8 cellular contexts compared by ENCODE assay signal in genomic region chr17:68356520-68356919, GRCh38.
A peak's percentile ranks its signal among the peaks of the same experiment; 100 is the strongest.
DNase-seq lines count a peak whose midpoint lies in the region; ATAC-seq and TF ChIP-seq lines count a peak whose summit lies in the region.
"Had no signal": no experiment of that assay in that cellular context is flagged by ENCODE, and none has a peak within 500 bp of the region (broad histone marks: within the 10 kb centered on the region; RNA-seq: fewer than 3 reads in every experiment).

No MANE protein-coding gene starts in this region.

- no peaks in the 10 kb centered on the region for H3K36me3 ChIP-seq in testis (ENCODE audit: low read depth, missing control alignments)

- no peak overlapping the region for H3K4me3 ChIP-seq in testis

- H3K27ac Mint-ChIP-seq in activated T-helper 17 cell treated with anti-CD3 and anti-CD28 coated beads, Interleukin-2, amount 50 U/mL, for 72 hours = peak overlapping the region; percentile 5

- no peak for TF ChIP-seq CTCF in testis (IDR thresholded peaks at IDR 0.05)

- no peaks in the 10 kb centered on the region for H3K4me1 ChIP-seq in testis

- no peaks in the 10 kb centered on the region for H3K36me3 Mint-ChIP-seq in activated T-helper 17 cell treated with anti-CD3 and anti-CD28 coated beads, Interleukin-2, amount 50 U/mL, for 72 hours (ENCODE audit: low read depth)

- peak overlapping the region; percentile 62 for H3K4me3 Mint-ChIP-seq in activated T-helper 17 cell treated with anti-CD3 and anti-CD28 coated beads, Interleukin-2, amount 50 U/mL, for 72 hours
- H3K4me3 Mint-ChIP-seq: neural crest cell had no signal

- H3K9me3 ChIP-seq in testis = no peaks in the 10 kb centered on the region

- peak; percentile 93 for ATAC-seq in GM21515 (IDR thresholded peaks at IDR 0.05; ENCODE audit: unreplicated experiment)
- peak; percentile 99 for ATAC-seq in activated T-helper 17 cell treated with anti-CD3 and anti-CD28 coated beads, Interleukin-2, amount 50 U/mL, for 72 hours (replicated peaks)

- H3K27me3 ChIP-seq in testis = no peaks in the 10 kb centered on the region

- no peaks in the 10 kb centered on the region for H3K9me3 Mint-ChIP-seq in activated T-helper 17 cell treated with anti-CD3 and anti-CD28 coated beads, Interleukin-2, amount 50 U/mL, for 72 hours
- H3K9me3 Mint-ChIP-seq: neural crest cell had no signal

- intact Hi-C loops in testis (cut with DNase I; ENCODE audit: low total_unique reads) = no loop called here

- 82 to 96% methylated on average over 8 of the region's 8 CpGs for WGBS in testis, 2 donors

- no peak for TF ChIP-seq POLR2A in testis (IDR thresholded peaks at IDR 0.05)

- H3K4me1 Mint-ChIP-seq in activated T-helper 17 cell treated with anti-CD3 and anti-CD28 coated beads, Interleukin-2, amount 50 U/mL, for 72 hours = peaks cover 25% of the 10 kb centered on the region
- H3K4me1 Mint-ChIP-seq: neural crest cell had no signal

- H3K27me3 Mint-ChIP-seq in activated T-helper 17 cell treated with anti-CD3 and anti-CD28 coated beads, Interleukin-2, amount 50 U/mL, for 72 hours = no peaks in the 10 kb centered on the region

- DNase-seq in NAMALWA (ENCODE audit: low spot score) (peak; percentile 31), OCI-M2 (lab: John Stamatoyannopoulos, UW; ENCODE audit: unreplicated experiment) (no peak), NCI-H2029 treated with DMSO at 0.1 percent for 48 hours (lab: John Stamatoyannopoulos, UW) (no peak), testis (no peak)
- DNase-seq in stimulated activated CD4-positive, alpha-beta T cell treated with anti-CD3 and anti-CD28 coated beads, Interleukin-2, amount 100 ng/mL, for 24 hours = peak; percentile 48 to 61

- no peak overlapping the region for H3K27ac ChIP-seq in testis

Comparison
In these comparisons a context has a peak if more than half of its experiments do, and no peak if none do; other contexts are left out.
1. DNase-seq: peak in NAMALWA (single experiment) and stimulated activated CD4-positive, alpha-beta T cell treated with anti-CD3 and anti-CD28 coated beads, Interleukin-2, amount 100 ng/mL, for 24 hours (2 of 2); none in OCI-M2 (single experiment), NCI-H2029 treated with DMSO at 0.1 percent for 48 hours (single experiment) and testis (single experiment).